In genomic region chr5:43033845-43034590, GRCh38 we compare ENCODE assay signal across 2 cellular contexts.
TF ChIP-seq lines count a peak whose summit lies in the region.

No MANE protein-coding gene starts in this region.

TF ChIP-seq in H1, 55 proteins besides CTCF, POLR2A, EP300 and RAD21 (continues in another document):
- no peak for TF ChIP-seq CEBPB (IDR thresholded peaks at IDR 0.05; ENCODE audit: low read depth, low read length)
- TF ChIP-seq TCF12 (IDR thresholded peaks at IDR 0.05; ENCODE audit: low read depth, low read length): no peak
- no peak for TF ChIP-seq CBX5 (IDR thresholded peaks at IDR 0.05; ENCODE audit: low read depth, low read length)
- no peak for TF ChIP-seq SIRT6 (IDR thresholded peaks at IDR 0.05; ENCODE audit: low read length)
- peak; percentile 93 for TF ChIP-seq RNF2 (IDR thresholded peaks at IDR 0.05; ENCODE audit: borderline replicate concordance, low read depth, low read length, missing control alignments, poor library complexity, severe bottlenecking)
- no peak for TF ChIP-seq MAFK (IDR thresholded peaks at IDR 0.05; ENCODE audit: low read depth, low read length)
- no peak for TF ChIP-seq RXRA (IDR thresholded peaks at IDR 0.05; ENCODE audit: insufficient read depth, low read depth, low read length)
- peak; percentile 95 for TF ChIP-seq EZH2 (IDR thresholded peaks at IDR 0.05; ENCODE audit: low read depth, low read length, severe bottlenecking)
- no peak for TF ChIP-seq MAX (IDR thresholded peaks at IDR 0.05)
- TF ChIP-seq TEAD4 (IDR thresholded peaks at IDR 0.05; ENCODE audit: low read depth, low read length): no peak
- TF ChIP-seq E2F6 (IDR thresholded peaks at IDR 0.05): no peak
- no peak for TF ChIP-seq CHD7 (IDR thresholded peaks at IDR 0.05; ENCODE audit: insufficient replicate concordance, low read length)
- no peak for TF ChIP-seq SP4 (IDR thresholded peaks at IDR 0.05; ENCODE audit: low read length)
- TF ChIP-seq CTBP2 (IDR thresholded peaks at IDR 0.05; ENCODE audit: borderline replicate concordance, insufficient read depth, insufficient read length, low read length): peak; percentile 93
- no peak for TF ChIP-seq HDAC2 (IDR thresholded peaks at IDR 0.05; ENCODE audit: borderline replicate concordance in 1 of 2, low read depth in 2 of 2, low read length in 2 of 2)

TF ChIP-seq in HEK293T, 16 proteins besides CTCF, POLR2A, EP300 and RAD21:
- no peak for TF ChIP-seq FOXA1 (IDR thresholded peaks at IDR 0.05)
- no peak for TF ChIP-seq SP1 (IDR thresholded peaks at IDR 0.05)
- no peak for TF ChIP-seq HDGF (IDR thresholded peaks at IDR 0.05; ENCODE audit: borderline replicate concordance)
- TF ChIP-seq FOXM1 (IDR thresholded peaks at IDR 0.05; ENCODE audit: borderline replicate concordance): no peak
- TF ChIP-seq FOXK2 (IDR thresholded peaks at IDR 0.05): no peak
- TF ChIP-seq L3MBTL2 (conservative IDR thresholded peaks at IDR 0.05): no peak
- TF ChIP-seq SUZ12 (IDR thresholded peaks at IDR 0.05): no peak
- no peak for TF ChIP-seq NFRKB (IDR thresholded peaks at IDR 0.05)
- TF ChIP-seq ARNT (IDR thresholded peaks at IDR 0.05): no peak
- no peak for TF ChIP-seq LEF1 (IDR thresholded peaks at IDR 0.05; ENCODE audit: borderline replicate concordance)
- TF ChIP-seq ELF4 (IDR thresholded peaks at IDR 0.05): no peak
